ENCODE assay signal across 21 cellular contexts in the genomic region with DNA sequence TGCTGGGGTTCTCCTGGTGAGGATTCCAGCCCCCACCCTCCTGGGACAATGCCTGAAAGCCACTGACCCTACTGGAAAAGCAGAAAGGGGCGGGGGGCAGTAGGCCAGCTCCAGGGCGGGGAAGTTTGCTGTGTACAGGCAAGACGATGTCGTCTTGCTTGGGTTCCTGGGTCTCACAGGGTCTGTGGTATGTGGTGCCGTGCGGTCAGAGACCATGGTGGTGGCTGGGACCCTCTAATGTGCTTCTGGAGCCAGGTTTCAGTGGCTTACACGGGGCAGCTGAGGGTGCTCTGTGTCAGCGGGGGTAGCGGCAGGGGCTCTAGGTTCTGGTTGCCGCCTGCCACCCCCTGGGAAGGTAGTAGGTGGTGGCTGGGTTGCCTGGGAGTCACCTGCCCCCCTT. TPM values are rescaled to one million over a fixed set of nuclear protein-coding genes. Genes with fewer than 3 reads are reported as not detected.
DNase-seq lines count a peak whose midpoint lies in the region; ATAC-seq and TF ChIP-seq lines count a peak whose summit lies in the region.
"Had no signal": no experiment of that assay in that cellular context is flagged by ENCODE, and none has a peak within 500 bp of the region (broad histone marks: within the 10 kb centered on the region; RNA-seq: fewer than 3 reads in every experiment).

No MANE protein-coding gene starts in this region.

- POLR2A ChIA-PET in HEK293 (lab: Yijun Ruan, JAX), result interaction anchor here (1.0 kb wide), 1 partner anchor 133 kb away, joined by 4 read pairs; the partner anchor contains the start of gene TICRR

- intact Hi-C loops in activated CD4-positive, alpha-beta T cell treated with anti-CD3 and anti-CD28 coated beads, Interleukin-2, amount 10 ng/mL, durations not matched to agents 24 days and 14 days (cut with micrococcal nuclease), result loop anchor here (5.0 kb wide), 1 partner anchor 115 kb away; no protein-coding TSS in a partner anchor
- intact Hi-C loops in left ventricle myocardium superior (cut with micrococcal nuclease), result no loop called here

- H3K9me3 ChIP-seq in HEK293 (ENCODE audit: control insufficient read depth, insufficient read depth, low read depth, low read length), result no peaks in the 10 kb centered on the region
- no peaks in the 10 kb centered on the region for H3K9me3 ChIP-seq in OCI-LY3 (ENCODE audit: insufficient read depth, low read length)
- H3K9me3 ChIP-seq: BE2C, Caco-2 had no signal

- H3K4me2 ChIP-seq in OCI-LY3 (ENCODE audit: low read length), result peak overlapping the region; percentile 85

- H4K20me1 ChIP-seq in OCI-LY3 (ENCODE audit: insufficient read depth, low read length), result no peaks in the 10 kb centered on the region

- 0 out of 2 replicates have a peak, but pooled peaks cover 2% of the 10 kb centered on the region for H3K27me3 ChIP-seq in OCI-LY3 (ENCODE audit: low read depth, low read length)
- H3K27me3 ChIP-seq: BE2C had no signal

- H3K36me3 ChIP-seq in HEK293 (ENCODE audit: control insufficient read depth in 2 of 2, insufficient read depth in 1 of 2, low read length in 2 of 2), result no peaks in the 10 kb centered on the region
- H3K36me3 ChIP-seq in OCI-LY3 (replicated peaks; ENCODE audit: low read depth, low read length), result no peaks in the 10 kb centered on the region
- H3K36me3 ChIP-seq: BE2C had no signal

- H3K4me3 ChIP-seq in HEK293 (ENCODE audit: low read depth, low read length) (no peak overlapping the region), OCI-LY3 (ENCODE audit: low read length) (peak overlapping the region; percentile 58)
- H3K4me3 ChIP-seq: K562 had no signal

- DNase-seq in left lobe of liver (ENCODE audit: low spot score), result no peak
- DNase-seq in activated CD4-positive, alpha-beta T cell treated with anti-CD3 and anti-CD28 coated beads, Interleukin-2, amount 10 ng/mL, durations not matched to agents 24 days and 14 days, result no peak
- DNase-seq in superior temporal gyrus (ENCODE audit: extremely low spot score), result no peak
- no peak for DNase-seq in left ventricle myocardium superior
- DNase-seq: CD4-positive, alpha-beta memory T cell; DMS79; GF-D8; NCI-H2029; NCI-H524 treated with DMSO at 0.1 percent for 48 hours had no signal

- TF ChIP-seq CTCF in HEK293 (tag by site-specific recombination; IDR thresholded peaks at IDR 0.05), result no peak
- TF ChIP-seq CTCF in OCI-LY3 (IDR thresholded peaks at IDR 0.05; ENCODE audit: low read depth, low read length), result no peak

- no peaks in the 10 kb centered on the region for H3K9me3 Mint-ChIP-seq in activated CD4-positive, alpha-beta T cell treated with anti-CD3 and anti-CD28 coated beads, Interleukin-2, amount 10 ng/mL, durations not matched to agents 24 days and 14 days
- H3K9me3 Mint-ChIP-seq: CD4-positive, alpha-beta memory T cell; T-helper 1 cell treated with Interleukin-12 subunit alpha and Interleukin-12 subunit beta and Interleukin-4 antibody, amounts not matched to agents 30 μg/mL and 1 μg/mL, for 36 hours had no signal

- H3K27ac ChIP-seq in HEK293 (ENCODE audit: extremely low read depth, low read depth, low read length) (no peak overlapping the region), OCI-LY3 (ENCODE audit: low read length) (peak overlapping the region; percentile 82)
- H3K27ac ChIP-seq: RWPE1 had no signal

- no peak overlapping the region for H3K27ac Mint-ChIP-seq in activated CD4-positive, alpha-beta T cell treated with anti-CD3 and anti-CD28 coated beads, Interleukin-2, amount 10 ng/mL, durations not matched to agents 24 days and 14 days
- H3K27ac Mint-ChIP-seq: CD4-positive, alpha-beta memory T cell; T-helper 1 cell treated with Interleukin-12 subunit alpha and Interleukin-12 subunit beta and Interleukin-4 antibody, amounts not matched to agents 30 μg/mL and 1 μg/mL, for 36 hours had no signal

- H3K4me3 Mint-ChIP-seq in activated CD4-positive, alpha-beta T cell treated with anti-CD3 and anti-CD28 coated beads, Interleukin-2, amount 10 ng/mL, durations not matched to agents 24 days and 14 days, result no peak overlapping the region
- H3K4me3 Mint-ChIP-seq: CD4-positive, alpha-beta memory T cell; T-helper 1 cell treated with Interleukin-12 subunit alpha and Interleukin-12 subunit beta and Interleukin-4 antibody, amounts not matched to agents 30 μg/mL and 1 μg/mL, for 36 hours had no signal

- no peaks in the 10 kb centered on the region for H3K4me1 Mint-ChIP-seq in activated CD4-positive, alpha-beta T cell treated with anti-CD3 and anti-CD28 coated beads, Interleukin-2, amount 10 ng/mL, durations not matched to agents 24 days and 14 days
- H3K4me1 Mint-ChIP-seq: CD4-positive, alpha-beta memory T cell had no signal

- peak overlapping the region; percentile 66 for H3K9ac ChIP-seq in OCI-LY3 (ENCODE audit: low read length)

- no peaks in the 10 kb centered on the region for H3K79me2 ChIP-seq in OCI-LY3 (ENCODE audit: low read length)

- CTCF ChIA-PET in HEK293 (lab: Yijun Ruan, JAX), result interaction anchor here (0.5 to 13.9 kb wide), 37 partner anchors 8 to 433 kb away, joined by 3 to 234 read pairs (median 5); no protein-coding TSS in a partner anchor

- peaks cover 10% of the 10 kb centered on the region for H3K27me3 Mint-ChIP-seq in activated CD4-positive, alpha-beta T cell treated with anti-CD3 and anti-CD28 coated beads, Interleukin-2, amount 10 ng/mL, durations not matched to agents 24 days and 14 days

- no peaks in the 10 kb centered on the region for H3K36me3 Mint-ChIP-seq in activated CD4-positive, alpha-beta T cell treated with anti-CD3 and anti-CD28 coated beads, Interleukin-2, amount 10 ng/mL, durations not matched to agents 24 days and 14 days (ENCODE audit: low read depth)
- H3K36me3 Mint-ChIP-seq: CD4-positive, alpha-beta memory T cell had no signal

- H3K4me1 ChIP-seq in HEK293 (ENCODE audit: control insufficient read depth, insufficient read depth, low read length) (no peaks in the 10 kb centered on the region), OCI-LY3 (ENCODE audit: low read length) (peaks cover 41% of the 10 kb centered on the region)

- peak overlapping the region; percentile 19; the same call in 1 of the 2 replicates for H2AFZ ChIP-seq in OCI-LY3 (ENCODE audit: low read depth, low read length)

- ATAC-seq in esophagus mucosa (peak; percentile 1), left lobe of liver (no peak), left ventricle myocardium superior (no peak)

TF ChIP-seq in HEK293, 187 proteins besides CTCF, POLR2A, EP300 and RAD21:
- 0 out of 2 replicates have a peak, but pooled peaks have one; percentile 19 for TF ChIP-seq GLIS2 (tag by site-specific recombination; IDR thresholded peaks at IDR 0.05)
- no peak for TF ChIP-seq SP7 (tag by site-specific recombination; IDR thresholded peaks at IDR 0.05)

RNA-seq across cellular contexts. Expression of gene RHCG, which starts 54.2 kb away (rescaled TPM):
- total RNA-seq in esophagus mucosa (4,298 TPM), left lobe of liver (0.15 TPM), left ventricle myocardium superior (not detected)
- not detected in 2 replicates for total RNA-seq in activated CD4-positive, alpha-beta T cell treated with anti-CD3 and anti-CD28 coated beads, Interleukin-2, amount 10 ng/mL, durations not matched to agents 24 days and 14 days
- total RNA-seq: Caco-2; CD4-positive, alpha-beta memory T cell; HepG2; HT1080; K562; LHCN-M2; MCF 10A had no signal

Comparison
In these comparisons a context has a peak if more than half of its experiments do, and no peak if none do; other contexts are left out.
1. RNA of gene RHCG, which starts 54.2 kb away (total RNA-seq): 4,298 TPM in esophagus mucosa (single experiment); 0.15 TPM in left lobe of liver (single experiment), not detected in activated CD4-positive, alpha-beta T cell treated with anti-CD3 and anti-CD28 coated beads, Interleukin-2, amount 10 ng/mL, durations not matched to agents 24 days and 14 days and not detected in left ventricle myocardium superior (single experiment); every median in the first group is over 1,000 times any median in the second.